25 cellular contexts compared by ENCODE assay signal in genomic region chr11:111361874-111362273, GRCh38. TPM values are rescaled to one million over a fixed set of nuclear protein-coding genes. Genes with fewer than 3 reads are reported as not detected.
DNase-seq lines count a peak whose midpoint lies in the region; ATAC-seq and TF ChIP-seq lines count a peak whose summit lies in the region.
"Had no signal": no experiment of that assay in that cellular context is flagged by ENCODE, and none has a peak within 500 bp of the region (broad histone marks: within the 10 kb centered on the region; RNA-seq: fewer than 3 reads in every experiment).

No MANE protein-coding gene starts in this region.

- CTCF ChIA-PET in Calu3 (lab: Charles Lee): no interaction called here

- no TSS peak for BruUV-seq in Calu3 (replicated peaks; lab: Mats Ljungman, UMichigan)

- no peak overlapping the region for H3K4me3 ChIP-seq in lung
- H3K4me3 ChIP-seq in effector memory CD4-positive, alpha-beta T cell (ENCODE audit: insufficient read depth, low read depth, low read length, poor library complexity, severe bottlenecking): no peak overlapping the region
- H3K4me3 ChIP-seq: gastroesophageal sphincter, MG63, uterus had no signal

- TF ChIP-seq CTCF in Calu3 (IDR thresholded peaks at IDR 0.05; ENCODE audit: unreplicated experiment): no peak
- no peak for TF ChIP-seq CTCF in lung (IDR thresholded peaks at IDR 0.05; ENCODE audit: control extremely low read depth, extremely low read depth)

- no peak overlapping the region for H3K4me3 Mint-ChIP-seq in Calu3 (ENCODE audit: low read depth, unreplicated experiment)
- peak overlapping the region in 3 of 4 donors; percentile 4 to 72 (median 15) for H3K4me3 Mint-ChIP-seq in IgD-negative memory B cell
- no peak overlapping the region for H3K4me3 Mint-ChIP-seq in activated T-helper 1 cell treated with anti-CD3 and anti-CD28 coated beads, Interleukin-12 subunit alpha, Interleukin-12 subunit beta, Interleukin-2, Interleukin-4 antibody, amounts not matched to agents 30 ng/mL and 10 ng/mL and 1 ng/mL, durations not matched to agents 14 hours and 24 hours and 36 hours
- H3K4me3 Mint-ChIP-seq: CD8-positive, alpha-beta T cell; nephron had no signal

- DNase-seq in Calu3: peak; percentile 56
- DNase-seq in activated T-helper 1 cell treated with anti-CD3 and anti-CD28 coated beads, Interleukin-12 subunit alpha, Interleukin-12 subunit beta, Interleukin-2, Interleukin-4 antibody, amounts not matched to agents 30 ng/mL and 10 ng/mL and 1 ng/mL, durations not matched to agents 14 hours and 24 hours and 36 hours (ENCODE audit: low spot score): no peak
- DNase-seq in lung (ENCODE audit: low spot score): peak; percentile 26
- no peak for DNase-seq in H4 (ENCODE audit: low spot score)
- DNase-seq in effector memory CD4-positive, alpha-beta T cell: no peak
- DNase-seq in amniotic stem cell (lab: John Stamatoyannopoulos, UW): no peak
- no peak for DNase-seq in SIG-M5 treated with dmso at 0.1 percent for 504 hours (lab: John Stamatoyannopoulos, UW; ENCODE audit: unreplicated experiment)
- DNase-seq: activated CD4-positive, alpha-beta T cell treated with anti-CD3 and anti-CD28 coated beads for 1 hour; CD8-positive, alpha-beta T cell; DND-41; kidney glomerular epithelial cell; MG63; NCI-H1694; NCI-H774; stimulated activated CD4-positive, alpha-beta T cell treated with anti-CD3 and anti-CD28 coated beads, Interleukin-2, amount 100 ng/mL, for 48 hours; substantia nigra; uterus had no signal

- ATAC-seq in lung (ENCODE audit: insufficient read depth, low FRiP score): no peak
- ATAC-seq: CD8-positive, alpha-beta T cell; gastroesophageal sphincter; Panc1 had no signal

- H3K36me3 Mint-ChIP-seq in Calu3 (ENCODE audit: insufficient read depth, unreplicated experiment) (peaks cover 11% of the 10 kb centered on the region), IgD-negative memory B cell (peaks cover 10% of the 10 kb centered on the region)
- H3K36me3 Mint-ChIP-seq in activated T-helper 1 cell treated with anti-CD3 and anti-CD28 coated beads, Interleukin-12 subunit alpha, Interleukin-12 subunit beta, Interleukin-2, Interleukin-4 antibody, amounts not matched to agents 30 ng/mL and 10 ng/mL and 1 ng/mL, durations not matched to agents 14 hours and 24 hours and 36 hours (ENCODE audit: low read depth): peaks cover 41% of the 10 kb centered on the region
- H3K36me3 Mint-ChIP-seq: CD8-positive, alpha-beta T cell had no signal

- no peaks in the 10 kb centered on the region for H3K36me3 ChIP-seq in lung (ENCODE audit: control insufficient read depth in 2 of 2, insufficient read depth in 2 of 2, low read length in 2 of 2)
- no peaks in the 10 kb centered on the region for H3K36me3 ChIP-seq in effector memory CD4-positive, alpha-beta T cell (ENCODE audit: control insufficient read depth, insufficient read depth, low read length)
- H3K36me3 ChIP-seq: gastroesophageal sphincter, MG63, uterus had no signal

- H3K4me1 Mint-ChIP-seq in Calu3 (ENCODE audit: low read depth, unreplicated experiment): peaks cover 28% of the 10 kb centered on the region
- peaks cover 38 to 60% (median 55%) of the 10 kb centered on the region in 3 donors for H3K4me1 Mint-ChIP-seq in IgD-negative memory B cell
- H3K4me1 Mint-ChIP-seq in activated T-helper 1 cell treated with anti-CD3 and anti-CD28 coated beads, Interleukin-12 subunit alpha, Interleukin-12 subunit beta, Interleukin-2, Interleukin-4 antibody, amounts not matched to agents 30 ng/mL and 10 ng/mL and 1 ng/mL, durations not matched to agents 14 hours and 24 hours and 36 hours (ENCODE audit: low read depth): peaks cover 38% of the 10 kb centered on the region

- H3K4me1 ChIP-seq in lung (ENCODE audit: control insufficient read depth in 2 of 2, insufficient read depth in 2 of 2, low read length in 2 of 2): peaks cover 0 to under 1% of the 10 kb centered on the region in 2 donors
- H3K4me1 ChIP-seq in effector memory CD4-positive, alpha-beta T cell (ENCODE audit: control insufficient read depth, insufficient read depth, low read length, poor library complexity, severe bottlenecking): no peaks in the 10 kb centered on the region
- H3K4me1 ChIP-seq: uterus had no signal

- intact Hi-C loops in Calu3 (cut with micrococcal nuclease; ENCODE audit: unreplicated experiment): loop anchor here (2.0 to 10.0 kb wide), 2 partner anchors 53 to 59 kb away; no protein-coding TSS in a partner anchor
- intact Hi-C loops in activated T-helper 1 cell treated with anti-CD3 and anti-CD28 coated beads, Interleukin-12 subunit alpha, Interleukin-12 subunit beta, Interleukin-2, Interleukin-4 antibody, amounts not matched to agents 30 ng/mL and 10 ng/mL and 1 ng/mL, durations not matched to agents 14 hours and 24 hours and 36 hours (cut with micrococcal nuclease): no loop called here

- WGBS in lung, 2 donors: 94% methylated on average over 6 of the region's 6 CpGs

- H3K9me3 Mint-ChIP-seq in Calu3 (ENCODE audit: low read depth, unreplicated experiment) (no peaks in the 10 kb centered on the region), IgD-negative memory B cell (no peaks in the 10 kb centered on the region)
- no peaks in the 10 kb centered on the region for H3K9me3 Mint-ChIP-seq in activated T-helper 1 cell treated with anti-CD3 and anti-CD28 coated beads, Interleukin-12 subunit alpha, Interleukin-12 subunit beta, Interleukin-2, Interleukin-4 antibody, amounts not matched to agents 30 ng/mL and 10 ng/mL and 1 ng/mL, durations not matched to agents 14 hours and 24 hours and 36 hours
- H3K9me3 Mint-ChIP-seq: CD8-positive, alpha-beta T cell had no signal

- peak overlapping the region; percentile 19 for H3K27ac Mint-ChIP-seq in Calu3 (ENCODE audit: unreplicated experiment)
- peak overlapping the region; percentile 70 to 93 (median 85) for H3K27ac Mint-ChIP-seq in IgD-negative memory B cell
- H3K27ac Mint-ChIP-seq in activated T-helper 1 cell treated with anti-CD3 and anti-CD28 coated beads, Interleukin-12 subunit alpha, Interleukin-12 subunit beta, Interleukin-2, Interleukin-4 antibody, amounts not matched to agents 30 ng/mL and 10 ng/mL and 1 ng/mL, durations not matched to agents 14 hours and 24 hours and 36 hours: peak overlapping the region; percentile 45
- H3K27ac Mint-ChIP-seq: CD8-positive, alpha-beta T cell; nephron had no signal

- H3K27me3 ChIP-seq in lung (ENCODE audit: control insufficient read depth, insufficient read depth): no peaks in the 10 kb centered on the region
- no peaks in the 10 kb centered on the region for H3K27me3 ChIP-seq in effector memory CD4-positive, alpha-beta T cell (replicated peaks; ENCODE audit: control insufficient read depth, insufficient read depth, low read length, poor library complexity, severe bottlenecking)
- H3K27me3 ChIP-seq: gastroesophageal sphincter, MG63, uterus had no signal

- H3K9me3 ChIP-seq in lung (ENCODE audit: control insufficient read depth in 2 of 2, insufficient read depth in 1 of 2, low read length in 1 of 2): no peaks in the 10 kb centered on the region
- no peaks in the 10 kb centered on the region for H3K9me3 ChIP-seq in effector memory CD4-positive, alpha-beta T cell (ENCODE audit: control insufficient read depth, low read length)
- H3K9me3 ChIP-seq: gastroesophageal sphincter, MG63, SK-N-SH, uterus had no signal

- no peaks in the 10 kb centered on the region for H3K27me3 Mint-ChIP-seq in Calu3 (ENCODE audit: unreplicated experiment)
- no peaks in the 10 kb centered on the region for H3K27me3 Mint-ChIP-seq in IgD-negative memory B cell
- H3K27me3 Mint-ChIP-seq in activated T-helper 1 cell treated with anti-CD3 and anti-CD28 coated beads, Interleukin-12 subunit alpha, Interleukin-12 subunit beta, Interleukin-2, Interleukin-4 antibody, amounts not matched to agents 30 ng/mL and 10 ng/mL and 1 ng/mL, durations not matched to agents 14 hours and 24 hours and 36 hours (ENCODE audit: insufficient read depth): no peaks in the 10 kb centered on the region

- H3K27ac ChIP-seq in lung (ENCODE audit: low read depth in 1 of 2, low read length in 1 of 2): no peak overlapping the region
- H3K27ac ChIP-seq in effector memory CD4-positive, alpha-beta T cell (ENCODE audit: insufficient read depth, low read length, poor library complexity, severe bottlenecking): no peak overlapping the region
- H3K27ac ChIP-seq: gastroesophageal sphincter, uterus had no signal

RNA-seq across cellular contexts. Expression of gene POU2AF1, which starts 17.2 kb away (rescaled TPM):
- total RNA-seq in Calu3 (2022): not detected in 2 replicates
- polyA plus RNA-seq in IgD-negative memory B cell: 194 TPM
- 80.7 and 81.0 TPM in 2 replicates for total RNA-seq in activated T-helper 1 cell treated with anti-CD3 and anti-CD28 coated beads, Interleukin-12 subunit alpha, Interleukin-12 subunit beta, Interleukin-2, Interleukin-4 antibody, amounts not matched to agents 30 ng/mL and 10 ng/mL and 1 ng/mL, durations not matched to agents 14 hours and 24 hours and 36 hours
- total RNA-seq in lung: 1 to 10 TPM; 5.8 to 6.9 TPM
- 1 to 10 TPM; 2.0 to 3.1 TPM for polyA plus RNA-seq in lung
- not detected in 2 replicates for total RNA-seq in H4 (2014; rRNA removed; shearing (Covaris generic))
- total RNA-seq: dermis microvascular lymphatic vessel endothelial cell, epithelial cell of proximal tubule had no signal
- polyA plus RNA-seq: AG04450 had no signal

Comparison
In these comparisons a context has a peak if more than half of its experiments do, and no peak if none do; other contexts are left out.
1. DNase-seq: peak in Calu3 (single experiment) and lung (single experiment); none in activated T-helper 1 cell treated with anti-CD3 and anti-CD28 coated beads, Interleukin-12 subunit alpha, Interleukin-12 subunit beta, Interleukin-2, Interleukin-4 antibody, amounts not matched to agents 30 ng/mL and 10 ng/mL and 1 ng/mL, durations not matched to agents 14 hours and 24 hours and 36 hours (single experiment), H4 (single experiment), effector memory CD4-positive, alpha-beta T cell (0 of 3), amniotic stem cell (single experiment) and SIG-M5 treated with dmso at 0.1 percent for 504 hours (single experiment).
2. H3K27ac Mint-ChIP-seq: peak in every context shown above with its lines; median percentile 85 in IgD-negative memory B cell; 45 in activated T-helper 1 cell treated with anti-CD3 and anti-CD28 coated beads, Interleukin-12 subunit alpha, Interleukin-12 subunit beta, Interleukin-2, Interleukin-4 antibody, amounts not matched to agents 30 ng/mL and 10 ng/mL and 1 ng/mL, durations not matched to agents 14 hours and 24 hours and 36 hours; 19 in Calu3.
3. H3K4me3 Mint-ChIP-seq: peak in IgD-negative memory B cell (3 of 4); none in Calu3 (single experiment) and activated T-helper 1 cell treated with anti-CD3 and anti-CD28 coated beads, Interleukin-12 subunit alpha, Interleukin-12 subunit beta, Interleukin-2, Interleukin-4 antibody, amounts not matched to agents 30 ng/mL and 10 ng/mL and 1 ng/mL, durations not matched to agents 14 hours and 24 hours and 36 hours (single experiment).
4. RNA of gene POU2AF1, which starts 17.2 kb away (total RNA-seq): 80.7 to 81.0 TPM in activated T-helper 1 cell treated with anti-CD3 and anti-CD28 coated beads, Interleukin-12 subunit alpha, Interleukin-12 subunit beta, Interleukin-2, Interleukin-4 antibody, amounts not matched to agents 30 ng/mL and 10 ng/mL and 1 ng/mL, durations not matched to agents 14 hours and 24 hours and 36 hours; 5.8 to 6.9 TPM in lung, not detected in Calu3 and not detected in H4; every median in the first group is over 10 times any median in the second.